13 cellular contexts compared by ENCODE assay signal in genomic region chr1:232221790-232222499, GRCh38.
A peak's percentile ranks its signal among the peaks of the same experiment; 100 is the strongest.
DNase-seq lines count a peak whose midpoint lies in the region; ATAC-seq and TF ChIP-seq lines count a peak whose summit lies in the region.
"Had no signal": no experiment of that assay in that cellular context is flagged by ENCODE, and none has a peak within 500 bp of the region (broad histone marks: within the 10 kb centered on the region; RNA-seq: fewer than 3 reads in every experiment).

No MANE protein-coding gene starts in this region.

- ATAC-seq in GM19324 (IDR thresholded peaks at IDR 0.05; ENCODE audit: low FRiP score, unreplicated experiment): no peak
- ATAC-seq: activated CD4-positive, alpha-beta T cell treated with anti-CD3 and anti-CD28 coated beads for 36 hours; activated T-cell treated with anti-CD3 and anti-CD28 coated beads, Interleukin-2, amount 50 U/mL, for 4 hours had no signal

- no peak overlapping the region for H3K27ac ChIP-seq in testis

- 96% methylated on average over 3 of the region's 3 CpGs for WGBS in testis, 2 donors

- no peaks in the 10 kb centered on the region for H3K27me3 ChIP-seq in Loucy (ENCODE audit: insufficient read depth, low read length, poor library complexity, severe bottlenecking)
- H3K27me3 ChIP-seq in testis: no peaks in the 10 kb centered on the region

- no peak overlapping the region for H2AFZ ChIP-seq in Loucy (ENCODE audit: low read length)

- no peaks in the 10 kb centered on the region for H4K20me1 ChIP-seq in Loucy (ENCODE audit: insufficient read depth, low read length, poor library complexity, severe bottlenecking)

- H3K36me3 ChIP-seq in Loucy (ENCODE audit: insufficient read depth, low read length): no peaks in the 10 kb centered on the region
- no peaks in the 10 kb centered on the region for H3K36me3 ChIP-seq in testis (ENCODE audit: low read depth, missing control alignments)

- TF ChIP-seq POLR2A in testis (IDR thresholded peaks at IDR 0.05): no peak

- H3K9ac ChIP-seq in Loucy (ENCODE audit: low read depth, low read length, poor library complexity, severe bottlenecking): no peak overlapping the region

- no peak overlapping the region for H3K4me3 ChIP-seq in Loucy (ENCODE audit: low read length, poor library complexity, severe bottlenecking)
- H3K4me3 ChIP-seq in astrocyte of the spinal cord (ENCODE audit: low read depth, low read length): no peak overlapping the region
- H3K4me3 ChIP-seq in testis: no peak overlapping the region

- in situ Hi-C loops in astrocyte of the spinal cord (cut with HindIII; ENCODE audit: low sequenced_read_pairs): no loop called here

- intact Hi-C loops in testis (cut with DNase I; ENCODE audit: low total_unique reads): no loop called here

- H3K9me2 ChIP-seq in Loucy (replicated peaks; ENCODE audit: low read depth, low read length): no peaks in the 10 kb centered on the region

- TF ChIP-seq CTCF in Loucy (conservative IDR thresholded peaks at IDR 0.05; ENCODE audit: low read length) (no peak), astrocyte of the spinal cord (IDR thresholded peaks at IDR 0.05; ENCODE audit: low read depth, low read length) (no peak), testis (IDR thresholded peaks at IDR 0.05) (no peak)

- H3K4me2 ChIP-seq in Loucy (ENCODE audit: low read depth, low read length, poor library complexity, severe bottlenecking): peak overlapping the region; percentile 9

- H3K4me1 ChIP-seq in Loucy (ENCODE audit: insufficient read depth, low read length, poor library complexity, severe bottlenecking) (peaks cover 34% of the 10 kb centered on the region), testis (peaks cover 5% of the 10 kb centered on the region)

- H3K9me3 ChIP-seq in Loucy (ENCODE audit: insufficient read depth, low read depth, low read length) (no peaks in the 10 kb centered on the region), testis (no peaks in the 10 kb centered on the region)

- no peaks in the 10 kb centered on the region for H3K79me2 ChIP-seq in Loucy (ENCODE audit: insufficient read depth, low read length)

- DNase-seq in DMS79 (lab: John Stamatoyannopoulos, UW): peak; percentile 77
- peak; percentile 43 for DNase-seq in astrocyte of the spinal cord (ENCODE audit: low read depth, low spot score)
- peak; percentile 92 for DNase-seq in kidney tubule cell (ENCODE audit: low spot score)
- no peak for DNase-seq in NCI-H1436 (lab: John Stamatoyannopoulos, UW)
- no peak for DNase-seq in testis
- no peak for DNase-seq in NCI-H187 treated with DMSO at 0.1 percent for 48 hours (lab: John Stamatoyannopoulos, UW)
- DNase-seq: activated CD4-positive, alpha-beta T cell treated with anti-CD3 and anti-CD28 coated beads for 36 hours; activated T-cell treated with anti-CD3 and anti-CD28 coated beads, Interleukin-2, amount 50 U/mL, for 4 hours; H9; NCI-H1417; NK-92 treated with Interleukin-12 subunit alpha and Interleukin-12 subunit beta, amount 100 ng/mL, for 24 hours had no signal

- no peaks in the 10 kb centered on the region for H3F3A ChIP-seq in Loucy (ENCODE audit: low read depth)

Comparison
In these comparisons a context has a peak if more than half of its experiments do, and no peak if none do; other contexts are left out.
1. DNase-seq: peak in DMS79 (single experiment), astrocyte of the spinal cord (single experiment) and kidney tubule cell (single experiment); none in NCI-H1436 (single experiment), testis (single experiment) and NCI-H187 treated with DMSO at 0.1 percent for 48 hours (single experiment).